1 cellular context compared by ENCODE assay signal in the genomic region with DNA sequence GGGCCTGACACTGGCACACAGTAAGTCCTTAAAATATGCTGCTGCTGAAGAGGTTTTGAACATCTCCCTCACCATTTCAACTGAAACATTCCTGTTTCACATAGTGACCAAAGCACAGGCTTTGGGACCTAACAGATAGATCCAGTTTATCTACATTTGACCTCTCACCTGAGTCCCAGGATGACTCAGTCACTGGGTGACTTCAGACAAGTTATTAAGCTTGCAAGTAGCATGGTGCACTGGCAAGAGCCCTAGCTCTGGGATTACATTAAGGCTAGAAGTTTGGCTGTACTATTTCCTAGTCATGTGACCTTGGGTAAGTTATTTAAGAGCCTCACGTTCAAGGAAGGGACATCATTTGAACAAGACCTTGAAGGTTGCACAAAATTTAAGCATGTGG.
TF ChIP-seq lines count a peak whose summit lies in the region.

No MANE protein-coding gene starts in this region.

TF ChIP-seq in HepG2, 621 proteins besides CTCF, POLR2A, EP300 and RAD21 (continued from another document):
- TF ChIP-seq RNF219 (CRISPR knock-in tag; IDR thresholded peaks at IDR 0.05): no peak
- peak; percentile 72 for TF ChIP-seq ATF3 (CRISPR knock-in tag; IDR thresholded peaks at IDR 0.05)
- no peak for TF ChIP-seq CBX1 (IDR thresholded peaks at IDR 0.05; ENCODE audit: low read depth)
- TF ChIP-seq PHF8 (CRISPR knock-in tag; IDR thresholded peaks at IDR 0.05): no peak
- no peak for TF ChIP-seq POGZ (CRISPR knock-in tag; IDR thresholded peaks at IDR 0.05)
- TF ChIP-seq, protein P1, sequence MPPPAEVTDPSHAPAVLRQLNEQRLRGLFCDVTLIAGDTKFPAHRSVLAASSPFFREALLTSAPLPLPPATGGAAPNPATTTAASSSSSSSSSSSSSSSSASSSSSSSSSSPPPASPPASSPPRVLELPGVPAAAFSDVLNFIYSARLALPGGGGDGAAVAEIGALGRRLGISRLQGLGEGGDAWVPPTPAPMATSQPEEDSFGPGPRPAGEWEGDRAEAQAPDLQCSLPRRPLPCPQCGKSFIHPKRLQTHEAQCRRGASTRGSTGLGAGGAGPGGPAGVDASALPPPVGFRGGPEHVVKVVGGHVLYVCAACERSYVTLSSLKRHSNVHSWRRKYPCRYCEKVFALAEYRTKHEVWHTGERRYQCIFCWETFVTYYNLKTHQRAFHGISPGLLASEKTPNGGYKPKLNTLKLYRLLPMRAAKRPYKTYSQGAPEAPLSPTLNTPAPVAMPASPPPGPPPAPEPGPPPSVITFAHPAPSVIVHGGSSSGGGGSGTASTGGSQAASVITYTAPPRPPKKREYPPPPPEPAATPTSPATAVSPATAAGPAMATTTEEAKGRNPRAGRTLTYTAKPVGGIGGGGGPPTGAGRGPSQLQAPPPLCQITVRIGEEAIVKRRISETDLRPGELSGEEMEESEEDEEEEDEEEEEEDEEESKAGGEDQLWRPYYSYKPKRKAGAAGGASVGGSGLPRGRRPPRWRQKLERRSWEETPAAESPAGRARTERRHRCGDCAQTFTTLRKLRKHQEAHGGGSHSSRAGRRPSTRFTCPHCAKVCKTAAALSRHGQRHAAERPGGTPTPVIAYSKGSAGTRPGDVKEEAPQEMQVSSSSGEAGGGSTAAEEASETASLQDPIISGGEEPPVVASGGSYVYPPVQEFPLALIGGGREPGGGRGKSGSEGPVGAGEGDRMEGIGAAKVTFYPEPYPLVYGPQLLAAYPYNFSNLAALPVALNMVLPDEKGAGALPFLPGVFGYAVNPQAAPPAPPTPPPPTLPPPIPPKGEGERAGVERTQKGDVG (CRISPR knock-in tag; IDR thresholded peaks at IDR 0.05; ENCODE audit: borderline replicate concordance): no peak
- TF ChIP-seq ZNF451 (CRISPR knock-in tag; IDR thresholded peaks at IDR 0.05): no peak
- peak; percentile 96 for TF ChIP-seq ZNF232 (CRISPR knock-in tag; IDR thresholded peaks at IDR 0.05; ENCODE audit: borderline replicate concordance)
- TF ChIP-seq FOSL1 (CRISPR knock-in tag; IDR thresholded peaks at IDR 0.05; ENCODE audit: borderline replicate concordance): peak; percentile 71; the same call in 1 of the 2 replicates
- no peak for TF ChIP-seq MTA1 (CRISPR knock-in tag; IDR thresholded peaks at IDR 0.05; ENCODE audit: borderline replicate concordance)
- peak; percentile 89 for TF ChIP-seq FOSL2 (CRISPR knock-in tag; IDR thresholded peaks at IDR 0.05)
- TF ChIP-seq ZNF644 (CRISPR knock-in tag; IDR thresholded peaks at IDR 0.05; ENCODE audit: low read depth): 0 out of 2 replicates have a peak, but pooled peaks have one; percentile 17
- TF ChIP-seq CCDC6 (CRISPR knock-in tag; IDR thresholded peaks at IDR 0.05): no peak
- TF ChIP-seq PPARG (CRISPR knock-in tag; conservative IDR thresholded peaks at IDR 0.05): peak; percentile 77; the same call in 1 of the 2 replicates
- TF ChIP-seq MXD4 (CRISPR knock-in tag; IDR thresholded peaks at IDR 0.05): no peak
- TF ChIP-seq ARNT (IDR thresholded peaks at IDR 0.05): no peak
- TF ChIP-seq RARA (CRISPR knock-in tag; IDR thresholded peaks at IDR 0.05): peak; percentile 39
- 0 out of 2 replicates have a peak, but pooled peaks have one; percentile 14 for TF ChIP-seq HMG20A (CRISPR knock-in tag; IDR thresholded peaks at IDR 0.05; ENCODE audit: borderline replicate concordance)
- TF ChIP-seq PREB (CRISPR knock-in tag; IDR thresholded peaks at IDR 0.05): no peak
- TF ChIP-seq TFAP4 (IDR thresholded peaks at IDR 0.05; ENCODE audit: borderline replicate concordance, low read depth): no peak
- TF ChIP-seq NR2F1 (CRISPR knock-in tag; IDR thresholded peaks at IDR 0.05): peak in 1 of 2 experiments; percentile 47; a peak in 2 of 4 replicates
- no peak for TF ChIP-seq ZNF616 (CRISPR knock-in tag; IDR thresholded peaks at IDR 0.05; ENCODE audit: low read depth)
- TF ChIP-seq ZNF430 (CRISPR knock-in tag; IDR thresholded peaks at IDR 0.05): no peak
TF ChIP-seq in HepG2: peak in this region for 11.
